In the genomic region with DNA sequence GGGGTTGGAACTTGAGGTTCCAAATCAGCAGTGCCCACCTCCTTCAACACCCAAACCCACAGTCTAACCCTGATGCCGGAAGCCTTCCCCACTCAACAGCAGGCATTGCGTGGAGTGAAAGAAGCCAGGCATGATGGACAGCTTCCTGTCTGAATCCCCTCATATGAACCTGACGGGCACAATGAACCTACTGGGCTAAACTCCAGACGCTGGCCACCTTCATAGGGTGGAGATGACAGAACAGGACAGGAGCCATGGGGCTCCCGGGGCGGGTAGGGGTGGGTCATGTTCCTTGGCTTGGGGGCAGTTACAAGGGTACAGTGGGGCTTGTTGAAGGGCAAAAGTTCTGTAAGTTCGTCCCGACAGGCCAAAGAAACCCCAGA, we compare ENCODE assay signal across 8 cellular contexts. TPM values are rescaled to one million over a fixed set of nuclear protein-coding genes. Genes with fewer than 3 reads are reported as not detected.
DNase-seq lines count a peak whose midpoint lies in the region; ATAC-seq and TF ChIP-seq lines count a peak whose summit lies in the region.

No MANE protein-coding gene starts in this region.

- H3K9ac ChIP-seq in neural progenitor cell, result no peak overlapping the region

- intact Hi-C loops in Caco-2 (cut with micrococcal nuclease; ENCODE audit: unreplicated experiment), result no loop called here
- intact Hi-C loops in dendritic cell treated with granulocyte-macrophage colony-stimulating factor and Interleukin-4, amounts not matched to agents 40 ng/mL and 50 ng/mL, for 4 days (cut with micrococcal nuclease), result loop anchor here (5.0 kb wide), 2 partner anchors 35 to 90 kb away; a partner anchor contains a TSS

- H3K27me3 ChIP-seq in Caco-2 (replicated peaks; ENCODE audit: control insufficient read depth, insufficient read depth, low read length), result no peaks in the 10 kb centered on the region
- no peaks in the 10 kb centered on the region for H3K27me3 ChIP-seq in neural progenitor cell

- H3K36me3 ChIP-seq in Caco-2 (ENCODE audit: control insufficient read depth, insufficient read depth, low read length) (no peaks in the 10 kb centered on the region), neural progenitor cell (peaks cover 12% of the 10 kb centered on the region)

- peak overlapping the region; percentile 98 for H3K4me3 Mint-ChIP-seq in Caco-2 (ENCODE audit: unreplicated experiment)
- H3K4me3 Mint-ChIP-seq in dendritic cell treated with granulocyte-macrophage colony-stimulating factor and Interleukin-4, amounts not matched to agents 40 ng/mL and 50 ng/mL, for 4 days, result no peak overlapping the region
- peak overlapping the region; percentile 97 for H3K4me3 Mint-ChIP-seq in neural progenitor cell

- H3K4me1 ChIP-seq in Caco-2 (0 out of 2 replicates have a peak, but pooled peaks cover 3% of the 10 kb centered on the region), neural progenitor cell (peaks cover 4% of the 10 kb centered on the region)

- peak overlapping the region; percentile 87 for H3K4me3 ChIP-seq in Caco-2 (ENCODE audit: low read depth, low read length)
- peak overlapping the region; percentile 86 for H3K4me3 ChIP-seq in neural progenitor cell

- POLR2A ChIA-PET in Caco-2 (lab: Charles Lee), result interaction anchor here (0.6 to 1.4 kb wide), 2 partner anchors 69 to 92 kb away, joined by 3 to 4 read pairs; a partner anchor contains a TSS

- peaks cover 10% of the 10 kb centered on the region for H4K20me1 ChIP-seq in neural progenitor cell (ENCODE audit: low read depth)

- DNase-seq in Caco-2 (no peak), neural progenitor cell (ENCODE audit: low spot score) (no peak), GM20000 (ENCODE audit: low spot score) (no peak), AG08396 (ENCODE audit: low spot score) (no peak)

- CTCF ChIA-PET in Caco-2 (lab: Charles Lee), result interaction anchor here (1.0 kb wide), 1 partner anchor 120 kb away, joined by 3 read pairs; no protein-coding TSS in a partner anchor

- H2AFZ ChIP-seq in neural progenitor cell (replicated peaks), result peak overlapping the region; percentile 80

- H3K4me1 Mint-ChIP-seq in Caco-2 (ENCODE audit: low read depth, unreplicated experiment) (peaks cover 28% of the 10 kb centered on the region), neural progenitor cell (peaks cover 26% of the 10 kb centered on the region)
- H3K4me1 Mint-ChIP-seq in dendritic cell treated with granulocyte-macrophage colony-stimulating factor and Interleukin-4, amounts not matched to agents 40 ng/mL and 50 ng/mL, for 4 days (ENCODE audit: low read depth), result peaks cover 63% of the 10 kb centered on the region

- peaks cover 40% of the 10 kb centered on the region for H3K36me3 Mint-ChIP-seq in Caco-2 (ENCODE audit: insufficient read depth, unreplicated experiment)
- H3K36me3 Mint-ChIP-seq in dendritic cell treated with granulocyte-macrophage colony-stimulating factor and Interleukin-4, amounts not matched to agents 40 ng/mL and 50 ng/mL, for 4 days (ENCODE audit: low read depth), result peaks cover 47% of the 10 kb centered on the region
- H3K36me3 Mint-ChIP-seq in neural progenitor cell, result peaks cover 19% of the 10 kb centered on the region

- H3K79me2 ChIP-seq in neural progenitor cell (ENCODE audit: low read depth), result peaks cover 40% of the 10 kb centered on the region

- H3F3A ChIP-seq in neural progenitor cell (ENCODE audit: low read depth), result peaks cover 3% of the 10 kb centered on the region

- no peaks in the 10 kb centered on the region for H3K9me3 ChIP-seq in Caco-2
- no peaks in the 10 kb centered on the region for H3K9me3 ChIP-seq in neural progenitor cell (ENCODE audit: low read depth)

- H3K27me3 Mint-ChIP-seq in Caco-2 (ENCODE audit: insufficient read depth, unreplicated experiment) (no peaks in the 10 kb centered on the region), neural progenitor cell (ENCODE audit: insufficient read depth, low read depth) (peaks cover 10% of the 10 kb centered on the region)
- no peaks in the 10 kb centered on the region for H3K27me3 Mint-ChIP-seq in dendritic cell treated with granulocyte-macrophage colony-stimulating factor and Interleukin-4, amounts not matched to agents 40 ng/mL and 50 ng/mL, for 4 days

- no peak for TF ChIP-seq CTCF in Caco-2 (IDR thresholded peaks at IDR 0.05; ENCODE audit: insufficient read depth in 1 of 2, low read depth in 1 of 2, low read length in 1 of 2, severe bottlenecking in 1 of 2, unreplicated experiment in 1 of 2)
- TF ChIP-seq CTCF in neural progenitor cell (IDR thresholded peaks at IDR 0.05), result no peak
- TF ChIP-seq CTCF in GM20000 (IDR thresholded peaks at IDR 0.05; ENCODE audit: extremely low read depth, missing control alignments), result no peak

- peaks cover 10% of the 10 kb centered on the region for H3K9me3 Mint-ChIP-seq in Caco-2 (ENCODE audit: unreplicated experiment)
- H3K9me3 Mint-ChIP-seq in dendritic cell treated with granulocyte-macrophage colony-stimulating factor and Interleukin-4, amounts not matched to agents 40 ng/mL and 50 ng/mL, for 4 days, result no peaks in the 10 kb centered on the region
- H3K9me3 Mint-ChIP-seq in neural progenitor cell, result peaks cover 4% of the 10 kb centered on the region

- no peak overlapping the region for H3K27ac ChIP-seq in neural progenitor cell

- H3K27ac Mint-ChIP-seq in Caco-2 (ENCODE audit: unreplicated experiment) (peak overlapping the region; percentile 91), neural progenitor cell (peak overlapping the region; percentile 85)
- H3K27ac Mint-ChIP-seq in dendritic cell treated with granulocyte-macrophage colony-stimulating factor and Interleukin-4, amounts not matched to agents 40 ng/mL and 50 ng/mL, for 4 days, result peak overlapping the region; percentile 98

- H3K4me2 ChIP-seq in neural progenitor cell, result peak overlapping the region; percentile 95

- no TSS peak for BruUV-seq in Caco-2 (replicated peaks; lab: Mats Ljungman, UMichigan)

- ATAC-seq in HG03521 (IDR thresholded peaks at IDR 0.05; ENCODE audit: unreplicated experiment), result peak; percentile 2
- ATAC-seq in HG03135 (IDR thresholded peaks at IDR 0.05; ENCODE audit: unreplicated experiment), result no peak
- ATAC-seq in HG02970 (IDR thresholded peaks at IDR 0.05; ENCODE audit: low FRiP score, unreplicated experiment), result no peak

RNA-seq across cellular contexts. Expression of a gene that starts 0.5 kb away (rescaled TPM):
- total RNA-seq in Caco-2 (2022) (226 and 235 TPM in 2 replicates), neural progenitor cell (ENCODE audit: low replicate concordance) (36.6 and 87.6 TPM in 2 replicates)
